Comparison of ENCODE assay signal across 24 cellular contexts in the genomic region with DNA sequence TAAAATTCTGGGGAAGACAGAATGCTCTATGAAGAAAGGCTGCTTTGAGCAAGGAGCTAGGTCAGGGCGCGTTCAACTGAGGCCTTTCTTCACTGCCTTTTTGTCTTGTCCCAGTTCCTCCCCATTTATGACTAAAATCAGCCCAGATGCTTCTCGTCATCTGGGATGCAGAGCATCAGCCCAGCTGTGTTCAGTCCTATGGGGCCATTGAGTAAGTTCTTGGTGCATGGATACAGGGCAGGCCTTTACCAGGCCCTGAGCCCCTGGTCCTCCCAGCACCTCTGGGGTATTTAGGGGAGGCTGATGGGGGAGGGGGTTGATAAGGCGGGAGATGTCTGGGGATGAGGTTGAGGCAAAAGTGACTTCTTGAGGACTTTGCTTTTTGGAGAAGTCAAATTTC. TPM values are rescaled to one million over a fixed set of nuclear protein-coding genes. Genes with fewer than 3 reads are reported as not detected.
DNase-seq lines count a peak whose midpoint lies in the region; ATAC-seq and TF ChIP-seq lines count a peak whose summit lies in the region.
"Had no signal": no experiment of that assay in that cellular context is flagged by ENCODE, and none has a peak within 500 bp of the region (broad histone marks: within the 10 kb centered on the region; RNA-seq: fewer than 3 reads in every experiment).

No MANE protein-coding gene starts in this region.

- CTCF ChIA-PET in activated CD8-positive, alpha-beta memory T cell treated with anti-CD3 and anti-CD28 coated beads, Interleukin-2, amount 10 ng/mL, durations not matched to agents 7 days and 5 days (lab: Charles Lee), result interaction anchor here (1.1 to 2.0 kb wide), 4 partner anchors 9 to 82 kb away, joined by 3 to 11 read pairs (median 4); no protein-coding TSS in a partner anchor
- CTCF ChIA-PET in CD4-positive, alpha-beta T cell (lab: Charles Lee), result no interaction called here

- H3K27ac Mint-ChIP-seq in activated CD8-positive, alpha-beta memory T cell treated with anti-CD3 and anti-CD28 coated beads, Interleukin-2, amount 10 ng/mL, durations not matched to agents 7 days and 5 days, result no peak overlapping the region
- H3K27ac Mint-ChIP-seq in CD4-positive, alpha-beta T cell, result peak overlapping the region; percentile 61
- H3K27ac Mint-ChIP-seq in central memory CD8-positive, alpha-beta T cell (ENCODE audit: low read depth), result peak overlapping the region; percentile 22

- in situ Hi-C loops in transverse colon (cut with MboI; ENCODE audit: low pct_ligation_motif_present in 1 of 4, low pct_unique_long_range_greater_than_20kb in 1 of 4, low sequenced_read_pairs in 3 of 4), result no loop called here

- H3K36me3 Mint-ChIP-seq in activated CD8-positive, alpha-beta memory T cell treated with anti-CD3 and anti-CD28 coated beads, Interleukin-2, amount 10 ng/mL, durations not matched to agents 7 days and 5 days, result peaks cover 53% of the 10 kb centered on the region
- peaks cover 95% of the 10 kb centered on the region for H3K36me3 Mint-ChIP-seq in CD4-positive, alpha-beta T cell (ENCODE audit: low read depth)
- peaks cover 67% of the 10 kb centered on the region for H3K36me3 Mint-ChIP-seq in central memory CD8-positive, alpha-beta T cell (ENCODE audit: insufficient read depth)

- no peaks in the 10 kb centered on the region for H3K27me3 Mint-ChIP-seq in activated CD8-positive, alpha-beta memory T cell treated with anti-CD3 and anti-CD28 coated beads, Interleukin-2, amount 10 ng/mL, durations not matched to agents 7 days and 5 days
- H3K27me3 Mint-ChIP-seq in CD4-positive, alpha-beta T cell, result no peaks in the 10 kb centered on the region
- no peaks in the 10 kb centered on the region for H3K27me3 Mint-ChIP-seq in central memory CD8-positive, alpha-beta T cell

- WGBS in transverse colon (ENCODE audit: low coverage in 1 of 2), 2 donors, result 85 to 88% methylated on average over 2 to 4 of the region's 4 CpGs

- TF ChIP-seq EP300 in transverse colon (IDR thresholded peaks at IDR 0.05; ENCODE audit: low read depth), result no peak

- no peak overlapping the region for H3K4me3 ChIP-seq in lower lobe of right lung
- no peak overlapping the region for H3K4me3 ChIP-seq in transverse colon
- H3K4me3 ChIP-seq: A549, ovary, Peyer's patch, upper lobe of right lung had no signal

- POLR2A ChIA-PET in CD4-positive, alpha-beta T cell (lab: Charles Lee), result interaction anchor here (1.2 kb wide), 1 partner anchor 56 kb away, joined by 4 read pairs; the partner anchor contains the start of gene PTPN1

- no peaks in the 10 kb centered on the region for H3K9me3 Mint-ChIP-seq in activated CD8-positive, alpha-beta memory T cell treated with anti-CD3 and anti-CD28 coated beads, Interleukin-2, amount 10 ng/mL, durations not matched to agents 7 days and 5 days (ENCODE audit: low read depth)
- H3K9me3 Mint-ChIP-seq in CD4-positive, alpha-beta T cell, result no peaks in the 10 kb centered on the region
- no peaks in the 10 kb centered on the region for H3K9me3 Mint-ChIP-seq in central memory CD8-positive, alpha-beta T cell

- H3K4me3 Mint-ChIP-seq in activated CD8-positive, alpha-beta memory T cell treated with anti-CD3 and anti-CD28 coated beads, Interleukin-2, amount 10 ng/mL, durations not matched to agents 7 days and 5 days, result no peak overlapping the region
- H3K4me3 Mint-ChIP-seq in CD4-positive, alpha-beta T cell, result no peak overlapping the region
- H3K4me3 Mint-ChIP-seq in central memory CD8-positive, alpha-beta T cell, result no peak overlapping the region

- H3K4me1 ChIP-seq in lower lobe of right lung (peaks cover 53% of the 10 kb centered on the region), transverse colon (peaks cover 3 to 14% (median 10%) of the 10 kb centered on the region in 4 donors)

- intact Hi-C loops in CD4-positive, alpha-beta T cell (cut with DNase I, micrococcal nuclease), result no loop called here
- intact Hi-C loops in lower lobe of right lung (cut with DNase I) (no loop called here), transverse colon (cut with DNase I; ENCODE audit: low total_unique reads) (no loop called here)

- peaks cover 69% of the 10 kb centered on the region for H3K4me1 Mint-ChIP-seq in activated CD8-positive, alpha-beta memory T cell treated with anti-CD3 and anti-CD28 coated beads, Interleukin-2, amount 10 ng/mL, durations not matched to agents 7 days and 5 days
- peaks cover 69% of the 10 kb centered on the region for H3K4me1 Mint-ChIP-seq in CD4-positive, alpha-beta T cell (ENCODE audit: low read depth)
- H3K4me1 Mint-ChIP-seq in central memory CD8-positive, alpha-beta T cell, result peaks cover 66% of the 10 kb centered on the region

- no peaks in the 10 kb centered on the region for H3K9me3 ChIP-seq in CD4-positive, alpha-beta T cell (ENCODE audit: control insufficient read depth, low read length)
- H3K9me3 ChIP-seq in lower lobe of right lung, result no peaks in the 10 kb centered on the region
- H3K9me3 ChIP-seq in transverse colon, result no peaks in the 10 kb centered on the region
- H3K9me3 ChIP-seq: A549, BE2C, Caco-2, ovary, Peyer's patch, upper lobe of right lung had no signal

- peaks cover 81% of the 10 kb centered on the region for H3K36me3 ChIP-seq in lower lobe of right lung
- peaks cover 0 to 27% (median 6%) of the 10 kb centered on the region in 4 donors for H3K36me3 ChIP-seq in transverse colon
- H3K36me3 ChIP-seq: ovary had no signal

- no peak for TF ChIP-seq POLR2A in transverse colon (IDR thresholded peaks at IDR 0.05)

- DNase-seq in activated CD8-positive, alpha-beta memory T cell treated with anti-CD3 and anti-CD28 coated beads, Interleukin-2, amount 50 U/mL, for 48 hours, result peak; percentile 37
- no peak for DNase-seq in activated CD8-positive, alpha-beta memory T cell treated with anti-CD3 and anti-CD28 coated beads, Interleukin-2, amount 10 ng/mL, durations not matched to agents 7 days and 5 days
- no peak for DNase-seq in CD4-positive, alpha-beta T cell
- no peak for DNase-seq in central memory CD8-positive, alpha-beta T cell (ENCODE audit: low spot score in 2 of 2)
- no peak for DNase-seq in lower lobe of right lung
- no peak for DNase-seq in transverse colon
- DNase-seq in NCI-H510A treated with DMSO at 0.1 percent for 48 hours (lab: John Stamatoyannopoulos, UW), result no peak
- no peak for DNase-seq in T-helper 2 cell
- DNase-seq: activated CD4-positive, CD25-positive, alpha-beta regulatory T cell; activated gamma-delta T cell; anterior cingulate cortex; BE2C; Caco-2; central memory CD4-positive, alpha-beta T cell; foreskin keratinocyte; hippocampal formation; NCI-H1436; NCI-H524; ovary; Peyer's patch; stimulated activated CD4-positive, alpha-beta T cell treated with anti-CD3 and anti-CD28 coated beads, Interleukin-4, amount 100 ng/mL, for 24 hours; upper lobe of right lung had no signal

- H3K27me3 ChIP-seq in CD4-positive, alpha-beta T cell (ENCODE audit: control insufficient read depth, insufficient read depth, low read length), result no peaks in the 10 kb centered on the region
- no peaks in the 10 kb centered on the region for H3K27me3 ChIP-seq in lower lobe of right lung (ENCODE audit: low read depth)
- no peaks in the 10 kb centered on the region for H3K27me3 ChIP-seq in transverse colon
- H3K27me3 ChIP-seq: BE2C, foreskin keratinocyte, ovary, Peyer's patch, upper lobe of right lung had no signal

- no peak for ATAC-seq in activated CD8-positive, alpha-beta memory T cell treated with anti-CD3 and anti-CD28 coated beads, Interleukin-2, amount 10 ng/mL, durations not matched to agents 7 days and 5 days
- no peak for ATAC-seq in CD4-positive, alpha-beta T cell (ENCODE audit: poor library complexity)
- ATAC-seq in central memory CD8-positive, alpha-beta T cell (replicated peaks; ENCODE audit: extremely low read depth, poor library complexity, severe bottlenecking), result no peak
- ATAC-seq in lower lobe of right lung, result no peak
- ATAC-seq: A549, foreskin keratinocyte, upper lobe of right lung had no signal

- TF ChIP-seq CTCF in CD4-positive, alpha-beta T cell (IDR thresholded peaks at IDR 0.05), result no peak
- TF ChIP-seq CTCF in lower lobe of right lung (IDR thresholded peaks at IDR 0.05) (no peak), transverse colon (IDR thresholded peaks at IDR 0.05) (no peak)

- no peak overlapping the region for H3K27ac ChIP-seq in CD4-positive, alpha-beta T cell (ENCODE audit: low read depth, low read length)
- H3K27ac ChIP-seq in lower lobe of right lung (peak overlapping the region; percentile 14), transverse colon (no peak overlapping the region)
- H3K27ac ChIP-seq: A549, epithelial cell of prostate, foreskin keratinocyte, ovary, Peyer's patch, upper lobe of right lung had no signal

RNA-seq across cellular contexts. Expression of gene PTPN1, which starts 55.7 kb away (rescaled TPM):
- total RNA-seq in activated CD8-positive, alpha-beta memory T cell treated with anti-CD3 and anti-CD28 coated beads, Interleukin-2, amount 10 ng/mL, durations not matched to agents 7 days and 5 days, result 10 to 100 TPM; 62.5 to 74.7 TPM
- 10 to 100 TPM; 82.3 to 82.8 TPM for total RNA-seq in CD4-positive, alpha-beta T cell
- 78.2 TPM for total RNA-seq in lower lobe of right lung
- 10 to 100 TPM; 19.3 to 34.8 (median 28.8) TPM for total RNA-seq in transverse colon
